ENCODE assay signal across 10 cellular contexts in genomic region chr1:46448109-46448911, GRCh38. TPM values are rescaled to one million over a fixed set of nuclear protein-coding genes. Genes with fewer than 3 reads are reported as not detected.
DNase-seq lines count a peak whose midpoint lies in the region; ATAC-seq and TF ChIP-seq lines count a peak whose summit lies in the region.
"Had no signal": no experiment of that assay in that cellular context is flagged by ENCODE, and none has a peak within 500 bp of the region (broad histone marks: within the 10 kb centered on the region; RNA-seq: fewer than 3 reads in every experiment).

No MANE protein-coding gene starts in this region.

- peak overlapping the region; percentile 37 for H3K4me3 Mint-ChIP-seq in stimulated activated effector memory CD8-positive, alpha-beta T cell treated with anti-CD3 and anti-CD28 coated beads, Interleukin-12 subunit alpha, Interleukin-12 subunit beta, amount 100 ng/mL, for 72 hours

- H3K4me3 ChIP-seq in cardiac fibroblast (replicated peaks in 1 of 2; ENCODE audit: low read depth in 2 of 2, low read length in 2 of 2) (peak overlapping the region; percentile 24 to 29), kidney epithelial cell (ENCODE audit: low read depth, low read length) (peak overlapping the region; percentile 10)
- H3K4me3 ChIP-seq: body of pancreas had no signal

- peaks cover 61% of the 10 kb centered on the region for H3K27me3 ChIP-seq in kidney epithelial cell (ENCODE audit: control insufficient read depth, insufficient read depth, low read length)

- TF ChIP-seq CTCF in cardiac fibroblast (IDR thresholded peaks at IDR 0.05; ENCODE audit: low read depth, low read length) (no peak), kidney epithelial cell (IDR thresholded peaks at IDR 0.05; ENCODE audit: insufficient read depth, low read length, poor library complexity, severe bottlenecking) (no peak)

- H3K9me3 Mint-ChIP-seq in stimulated activated effector memory CD8-positive, alpha-beta T cell treated with anti-CD3 and anti-CD28 coated beads, Interleukin-12 subunit alpha, Interleukin-12 subunit beta, amount 100 ng/mL, for 72 hours, result no peaks in the 10 kb centered on the region

- H3K36me3 ChIP-seq in kidney epithelial cell (ENCODE audit: control insufficient read depth, insufficient read depth, low read length), result no peaks in the 10 kb centered on the region

- peaks cover 42% of the 10 kb centered on the region for H3K4me1 Mint-ChIP-seq in stimulated activated effector memory CD8-positive, alpha-beta T cell treated with anti-CD3 and anti-CD28 coated beads, Interleukin-12 subunit alpha, Interleukin-12 subunit beta, amount 100 ng/mL, for 72 hours

- no peak for ATAC-seq in stimulated activated effector memory CD8-positive, alpha-beta T cell treated with anti-CD3 and anti-CD28 coated beads, Interleukin-12 subunit alpha, Interleukin-12 subunit beta, amount 100 ng/mL, for 72 hours
- no peak for ATAC-seq in HG03175 (IDR thresholded peaks at IDR 0.05; ENCODE audit: unreplicated experiment)
- ATAC-seq: body of pancreas, left colon had no signal

- H3K27ac Mint-ChIP-seq in stimulated activated effector memory CD8-positive, alpha-beta T cell treated with anti-CD3 and anti-CD28 coated beads, Interleukin-12 subunit alpha, Interleukin-12 subunit beta, amount 100 ng/mL, for 72 hours, result no peak overlapping the region

- DNase-seq in DMS53 (lab: John Stamatoyannopoulos, UW) (peak; percentile 48), DMS53 treated with DMSO at 0.1 percent for 48 hours (lab: John Stamatoyannopoulos, UW; ENCODE audit: unreplicated experiment) (no peak), cardiac fibroblast (ENCODE audit: low read depth in 2 of 2) (no peak), kidney epithelial cell (ENCODE audit: low read depth) (no peak), kidney tubule cell (ENCODE audit: low spot score) (no peak)
- DNase-seq in stimulated activated effector memory CD8-positive, alpha-beta T cell treated with anti-CD3 and anti-CD28 coated beads, Interleukin-12 subunit alpha, Interleukin-12 subunit beta, amount 100 ng/mL, for 72 hours (ENCODE audit: low spot score in 2 of 2), result no peak
- DNase-seq in stimulated activated naive CD4-positive, alpha-beta T cell treated with Interleukin-2 at 50 U/mL for 16 hours (lab: John Stamatoyannopoulos, UW), result no peak
- DNase-seq: body of pancreas, left colon had no signal

- H3K36me3 Mint-ChIP-seq in stimulated activated effector memory CD8-positive, alpha-beta T cell treated with anti-CD3 and anti-CD28 coated beads, Interleukin-12 subunit alpha, Interleukin-12 subunit beta, amount 100 ng/mL, for 72 hours, result no peaks in the 10 kb centered on the region

RNA-seq across cellular contexts. Expression of gene DMBX1, which starts 41.3 kb away (rescaled TPM):
- 0.04 TPM in 1 of 2 replicates, not detected in the other for total RNA-seq in kidney epithelial cell
- total RNA-seq: body of pancreas, left colon had no signal

RNA-seq across cellular contexts. Expression of gene FAAH, which starts 54.2 kb away (rescaled TPM):
- total RNA-seq in kidney epithelial cell, result 8.5 and 16.6 TPM in 2 replicates
